Comparison of ENCODE assay signal across 28 cellular contexts in the genomic region with DNA sequence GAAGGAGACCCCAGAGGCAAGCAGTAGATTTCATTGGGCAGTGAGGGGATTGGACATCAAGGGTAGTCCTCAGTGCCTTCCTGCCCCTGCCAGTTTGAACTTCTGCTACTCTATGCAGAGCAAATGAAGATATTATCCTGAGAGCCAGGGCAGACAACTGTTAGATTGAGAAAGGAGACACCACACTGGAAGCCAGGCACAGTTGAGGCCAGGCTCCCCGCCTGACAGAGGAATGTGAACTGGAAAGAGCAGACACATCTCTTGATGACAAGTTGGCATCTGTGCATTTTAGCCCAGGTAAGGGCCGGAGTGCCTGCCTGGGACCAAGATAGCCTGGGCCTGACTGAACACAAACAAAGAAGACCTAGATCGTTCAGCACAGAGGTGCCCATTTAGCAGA. TPM values are rescaled to one million over a fixed set of nuclear protein-coding genes. Genes with fewer than 3 reads are reported as not detected.
"Had no signal": no experiment of that assay in that cellular context is flagged by ENCODE, and none has a peak within 500 bp of the region (broad histone marks: within the 10 kb centered on the region; RNA-seq: fewer than 3 reads in every experiment).

No MANE protein-coding gene starts in this region.

- H3K27me3 ChIP-seq: esophagus squamous epithelium, neural progenitor cell, pancreas, right lobe of liver, spleen, testis, tibial artery, upper lobe of right lung, uterus had no signal

- H3K9me3 ChIP-seq: esophagus squamous epithelium, lower lobe of right lung, pancreas, right lobe of liver, testis, tibial artery, upper lobe of right lung, uterus had no signal

- H3K9ac ChIP-seq: neural progenitor cell had no signal

- H2AFZ ChIP-seq: neural progenitor cell had no signal

- H3K4me3 ChIP-seq: coronary artery, esophagus squamous epithelium, lower lobe of right lung, neural progenitor cell, pancreas, right lobe of liver, skin epidermis, spleen, testis, tibial artery, upper lobe of right lung, uterus had no signal

- ATAC-seq: left colon; left ventricle myocardium superior; lower lobe of right lung; naive thymus-derived CD4-positive, alpha-beta T cell; pancreas; right lobe of liver; stimulated activated naive CD8-positive, alpha-beta T cell treated with anti-CD3 and anti-CD28 coated beads, Interleukin-15, Interleukin-2, amounts not matched to agents 100 U/mL and 50 U/mL, for 24 hours; upper lobe of right lung had no signal

- H3K4me2 ChIP-seq: neural progenitor cell had no signal

- DNase-seq: dermis blood vessel endothelial cell; effector memory CD4-positive, alpha-beta T cell; esophagus squamous epithelium; foreskin melanocyte; hypothalamus; immature natural killer cell; islet precursor cell; kidney glomerular epithelial cell; left colon; left ventricle myocardium superior; lower lobe of right lung; naive thymus-derived CD4-positive, alpha-beta T cell; nucleus accumbens; pancreas; right lobe of liver; spleen; stimulated activated CD4-positive, alpha-beta T cell treated with anti-CD3 and anti-CD28 coated beads, Interleukin-4, amount 100 ng/mL, for 4 hours; stimulated activated naive CD8-positive, alpha-beta T cell treated with anti-CD3 and anti-CD28 coated beads, Interleukin-15, Interleukin-2, amounts not matched to agents 100 U/mL and 50 U/mL, for 24 hours; substantia nigra; testis; tibial artery; upper lobe of right lung; uterus had no signal

- H3K36me3 ChIP-seq: esophagus squamous epithelium, lower lobe of right lung, neural progenitor cell, pancreas, right lobe of liver, upper lobe of right lung, uterus had no signal

- H3K27ac ChIP-seq: coronary artery, esophagus squamous epithelium, lower lobe of right lung, neural progenitor cell, pancreas, right lobe of liver, skin epidermis, spleen, testis, tibial artery, upper lobe of right lung, uterus had no signal

- H3K4me1 ChIP-seq: esophagus squamous epithelium, lower lobe of right lung, pancreas, right lobe of liver, spleen, testis, tibial artery, upper lobe of right lung, uterus had no signal

RNA-seq across cellular contexts. Expression of a gene that starts 16.0 kb away (rescaled TPM):
- total RNA-seq: mononuclear cell had no signal
- polyA plus RNA-seq: endothelial cell of umbilical vein had no signal

RNA-seq across cellular contexts. Expression of a gene that starts 22.2 kb away (rescaled TPM):
- total RNA-seq: mononuclear cell; naive thymus-derived CD4-positive, alpha-beta T cell had no signal
- polyA plus RNA-seq: immature natural killer cell had no signal
